ENCODE assay signal across 1 cellular context in the genomic region with DNA sequence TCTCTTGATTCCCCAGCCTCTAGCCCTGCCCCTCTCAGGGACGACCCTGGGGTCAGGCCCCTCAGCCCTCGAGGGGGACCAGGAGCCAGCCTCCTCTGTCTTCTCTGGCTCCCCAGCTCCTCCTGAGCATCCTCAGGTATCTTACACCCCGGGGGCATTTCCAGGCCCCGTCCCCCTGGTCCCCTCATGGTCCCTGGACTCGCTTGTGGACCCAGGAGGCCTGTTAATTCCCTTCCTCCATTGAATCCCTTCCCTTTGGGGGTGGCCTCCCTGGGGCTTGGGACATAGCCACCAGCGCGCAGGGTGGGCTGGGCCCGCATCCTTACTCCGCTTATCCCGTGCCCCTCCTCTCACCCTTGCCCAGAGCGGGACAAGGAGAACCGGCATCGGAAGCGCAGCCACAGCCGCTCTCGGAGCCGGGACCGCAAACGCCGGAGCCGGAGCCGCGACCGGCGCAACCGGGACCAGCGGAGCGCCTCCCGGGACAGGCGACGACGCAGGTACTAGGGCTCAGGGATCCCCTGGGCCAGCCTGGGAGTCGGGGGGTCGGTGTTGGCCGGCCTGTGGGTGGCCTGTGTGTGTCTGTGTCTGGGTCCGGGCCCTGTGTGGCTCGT.
TF ChIP-seq lines count a peak whose summit lies in the region.

No MANE protein-coding gene starts in this region.

TF ChIP-seq in A549, 52 proteins besides CTCF, POLR2A, EP300 and RAD21:
- no peak for TF ChIP-seq GATA3 (IDR thresholded peaks at IDR 0.05; ENCODE audit: borderline replicate concordance)
- TF ChIP-seq TP53 (CRISPR knock-in tag; IDR thresholded peaks at IDR 0.05) = no peak
- no peak for TF ChIP-seq FOSB (CRISPR knock-in tag; IDR thresholded peaks at IDR 0.05)
- no peak for TF ChIP-seq SMC3 (IDR thresholded peaks at IDR 0.05)
- TF ChIP-seq SREBF2 (IDR thresholded peaks at IDR 0.05) = no peak
- TF ChIP-seq ZSCAN20 (CRISPR knock-in tag; IDR thresholded peaks at IDR 0.05) = no peak
- TF ChIP-seq, protein P1, sequence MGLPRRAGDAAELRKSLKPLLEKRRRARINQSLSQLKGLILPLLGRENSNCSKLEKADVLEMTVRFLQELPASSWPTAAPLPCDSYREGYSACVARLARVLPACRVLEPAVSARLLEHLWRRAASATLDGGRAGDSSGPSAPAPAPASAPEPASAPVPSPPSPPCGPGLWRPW (IDR thresholded peaks at IDR 0.05) = no peak
- no peak for TF ChIP-seq BHLHE40 (IDR thresholded peaks at IDR 0.05; ENCODE audit: low read depth, low read length)
- TF ChIP-seq CEBPB (IDR thresholded peaks at IDR 0.05) = no peak
- no peak for TF ChIP-seq MYC (IDR thresholded peaks at IDR 0.05; ENCODE audit: borderline replicate concordance, low read length)
- TF ChIP-seq ZFP36 (IDR thresholded peaks at IDR 0.05; ENCODE audit: borderline replicate concordance, partially characterized antibody) = no peak
- TF ChIP-seq RNF2 (IDR thresholded peaks at IDR 0.05; ENCODE audit: borderline replicate concordance, low read depth) = no peak
